17 cellular contexts compared by ENCODE assay signal in genomic region chr12:118391424-118391823, GRCh38.
"Had no signal": no experiment of that assay in that cellular context is flagged by ENCODE, and none has a peak within 500 bp of the region (broad histone marks: within the 10 kb centered on the region; RNA-seq: fewer than 3 reads in every experiment).

No MANE protein-coding gene starts in this region.

- H3K9me3 ChIP-seq: lower lobe of right lung, thyroid gland had no signal

- H3K36me3 ChIP-seq: neural progenitor cell had no signal

- H3K27me3 ChIP-seq: neural progenitor cell, thyroid gland had no signal

- H3K27ac ChIP-seq: lower lobe of right lung, neural progenitor cell, thyroid gland had no signal

- DNase-seq: activated CD4-positive, alpha-beta T cell treated with anti-CD3 and anti-CD28 coated beads for 1 hour; activated CD4-positive, alpha-beta T cell treated with anti-CD3 and anti-CD28 coated beads, Interleukin-2, amount 50 U/mL, for 1 hour; activated gamma-delta T cell treated with Interleukin-2 at 50 U/mL for 16 hours; activated T-cell treated with anti-CD3 and anti-CD28 coated beads, Interleukin-2, amount 50 U/mL, for 1 hour; cortex of kidney; endodermal cell; hypothalamus; left cardiac atrium; lower lobe of right lung; naive thymus-derived CD8-positive, alpha-beta T cell; retina; stimulated activated CD4-positive, alpha-beta T cell treated with anti-CD3 and anti-CD28 coated beads, Interleukin-4, amount 100 ng/mL, for 4 hours; stimulated activated naive CD8-positive, alpha-beta T cell treated with anti-CD3 and anti-CD28 coated beads, Interleukin-15, Interleukin-2, amounts not matched to agents 100 U/mL and 50 U/mL, for 24 hours; T-helper 1 cell; T-helper 9 cell; thyroid gland had no signal

- H3K4me1 ChIP-seq: lower lobe of right lung, neural progenitor cell, thyroid gland had no signal

- ATAC-seq: lower lobe of right lung; naive thymus-derived CD8-positive, alpha-beta T cell; stimulated activated naive CD8-positive, alpha-beta T cell treated with anti-CD3 and anti-CD28 coated beads, Interleukin-15, Interleukin-2, amounts not matched to agents 100 U/mL and 50 U/mL, for 24 hours had no signal

- H3K4me3 ChIP-seq: lower lobe of right lung, neural progenitor cell, thyroid gland had no signal
